ENCODE assay signal across 18 cellular contexts in the genomic region with DNA sequence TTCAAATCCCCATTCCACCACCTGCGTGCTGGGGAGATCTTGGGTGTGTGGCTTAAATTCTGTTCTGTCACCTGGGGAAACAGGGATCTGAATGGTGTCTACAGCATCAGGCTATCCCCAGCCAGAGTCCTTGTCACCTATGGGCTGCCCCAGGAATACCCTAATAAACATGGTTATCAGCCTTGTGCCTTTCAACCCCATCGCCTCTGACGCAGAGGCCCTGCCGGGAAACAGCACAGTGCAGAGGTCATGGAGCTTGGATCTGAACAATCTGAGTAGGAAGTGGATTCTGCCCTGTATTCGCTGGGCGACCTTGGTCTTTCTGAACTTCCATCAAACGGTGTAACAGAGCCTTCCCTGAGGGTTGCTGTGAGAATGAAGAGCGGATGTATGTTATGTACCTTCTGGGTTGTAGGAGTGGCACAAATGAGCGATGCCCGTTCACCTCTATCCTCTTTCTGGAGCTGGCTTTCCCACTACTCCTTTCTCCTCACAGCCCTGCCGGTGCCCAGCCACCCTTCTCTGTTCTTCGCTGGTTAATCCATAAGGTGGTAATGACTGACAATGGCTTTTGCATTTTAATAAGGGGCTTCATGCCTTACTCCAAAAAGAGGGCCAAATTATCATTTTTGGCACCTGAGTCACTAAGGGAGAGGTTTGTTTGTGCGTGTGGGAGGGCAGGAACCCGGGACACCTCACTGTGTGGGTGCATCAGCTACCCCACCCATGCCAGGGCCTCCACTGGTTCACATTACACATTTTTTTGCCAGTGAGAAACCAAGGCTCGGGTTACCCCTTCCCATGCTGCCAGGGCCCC.
DNase-seq lines count a peak whose midpoint lies in the region; ATAC-seq and TF ChIP-seq lines count a peak whose summit lies in the region.
"Had no signal": no experiment of that assay in that cellular context is flagged by ENCODE, and none has a peak within 500 bp of the region (broad histone marks: within the 10 kb centered on the region; RNA-seq: fewer than 3 reads in every experiment).

No MANE protein-coding gene starts in this region.

- no peak overlapping the region for H3K9ac ChIP-seq in HCT116 (ENCODE audit: low read length)
- H3K9ac ChIP-seq in liver (ENCODE audit: low read depth in 1 of 2, low read length in 2 of 2), result no peak overlapping the region
- H3K9ac ChIP-seq in neuronal stem cell (ENCODE audit: low read depth, low read length, poor library complexity), result no peak overlapping the region

- no peaks in the 10 kb centered on the region for H4K20me1 ChIP-seq in HCT116 (ENCODE audit: insufficient read depth)

- ATAC-seq in HCT116 (no peak), GM21390 (IDR thresholded peaks at IDR 0.05; ENCODE audit: unreplicated experiment) (no peak)
- ATAC-seq: A549, PC-3 had no signal

- H2BK5ac ChIP-seq in neuronal stem cell (ENCODE audit: low read length), result no peak overlapping the region

- no peak overlapping the region for H3K23ac ChIP-seq in neuronal stem cell (ENCODE audit: low read depth, low read length, poor library complexity)

- no peaks in the 10 kb centered on the region for H3K9me3 ChIP-seq in HCT116 (ENCODE audit: control insufficient read depth in 1 of 2, insufficient read depth in 1 of 2, low read depth in 1 of 2, low read length in 2 of 2)
- no peaks in the 10 kb centered on the region for H3K9me3 ChIP-seq in liver (ENCODE audit: control insufficient read depth in 4 of 4, low read length in 3 of 4)
- H3K9me3 ChIP-seq in neuronal stem cell (replicated peaks in 1 of 2; ENCODE audit: control insufficient read depth in 2 of 2, insufficient read depth in 1 of 2, low read depth in 1 of 2, low read length in 2 of 2), result peaks cover 3 to 4% of the 10 kb centered on the region in 2 donors

- H2BK15ac ChIP-seq in neuronal stem cell (ENCODE audit: low read length), result peak overlapping the region; percentile 4

- H3K18ac ChIP-seq in neuronal stem cell (ENCODE audit: low read length), result peak overlapping the region; percentile 83

- no peaks in the 10 kb centered on the region for H3K27me3 Mint-ChIP-seq in activated T-cell treated with anti-CD3 and anti-CD28 coated beads, Interleukin-2, amount 50 U/mL, for 24 hours

- peak overlapping the region; percentile 47 for H2BK120ac ChIP-seq in neuronal stem cell (ENCODE audit: low read depth, low read length)

- H3K36me3 Mint-ChIP-seq in activated T-cell treated with anti-CD3 and anti-CD28 coated beads, Interleukin-2, amount 50 U/mL, for 24 hours (ENCODE audit: low read depth), result no peaks in the 10 kb centered on the region
- H3K36me3 Mint-ChIP-seq: IgD-negative memory B cell had no signal

- RAD21 ChIA-PET in HCT116 (lab: Charles Lee; ENCODE audit: low non-redundant PET in 1 of 2, low total read pairs in 2 of 2, uncharacterized antibody in 2 of 2, unreplicated experiment in 2 of 2), result no interaction called here

- no TSS peak for BruUV-seq in HCT116 (replicated peaks; lab: Mats Ljungman, UMichigan)

- peak overlapping the region; percentile 21 for H2AK5ac ChIP-seq in neuronal stem cell (ENCODE audit: low read depth, low read length)

- no peaks in the 10 kb centered on the region for H3K9me3 Mint-ChIP-seq in activated T-cell treated with anti-CD3 and anti-CD28 coated beads, Interleukin-2, amount 50 U/mL, for 24 hours
- H3K9me3 Mint-ChIP-seq: IgD-negative memory B cell had no signal

- 75% methylated on average over 15 of the region's 15 CpGs for WGBS in liver
- no CpG with 5 or more reads among the region's 15 CpGs for WGBS in neuronal stem cell (ENCODE audit: extremely low coverage in 2 of 2, insufficient read length in 2 of 2, insufficient replicate concordance in 1 of 2), 2 donors

- intact Hi-C loops in HCT116 (cut with micrococcal nuclease), result no loop called here

- TF ChIP-seq POLR2A in HCT116 (IDR thresholded peaks at IDR 0.05; ENCODE audit: borderline replicate concordance, extremely low read depth, insufficient read depth, insufficient read length), result no peak

- no peaks in the 10 kb centered on the region for H3K27me3 ChIP-seq in HCT116 (ENCODE audit: insufficient read depth, low read length)
- no peaks in the 10 kb centered on the region for H3K27me3 ChIP-seq in liver (ENCODE audit: control insufficient read depth in 4 of 4, insufficient read depth in 4 of 4, low read length in 3 of 4)
- no peaks in the 10 kb centered on the region for H3K27me3 ChIP-seq in neuronal stem cell (ENCODE audit: control insufficient read depth in 3 of 3, insufficient read depth in 3 of 3, low read depth in 1 of 3, low read length in 3 of 3)

- no peak overlapping the region for H3K4ac ChIP-seq in neuronal stem cell (ENCODE audit: low read length)

- H3K4me2 ChIP-seq in HCT116 (ENCODE audit: low read length) (peak overlapping the region; percentile 31; the same call in 1 of the 2 replicates), neuronal stem cell (ENCODE audit: insufficient read depth, low read length, poor library complexity, severe bottlenecking) (no peak overlapping the region)
- H3K4me2 ChIP-seq: A549 had no signal

- H2AFZ ChIP-seq in HCT116 (ENCODE audit: low read depth, low read length, poor library complexity, severe bottlenecking) (no peak overlapping the region), neuronal stem cell (ENCODE audit: low read length) (no peak overlapping the region)

- no peak overlapping the region for H3K4me3 Mint-ChIP-seq in activated T-cell treated with anti-CD3 and anti-CD28 coated beads, Interleukin-2, amount 50 U/mL, for 24 hours
- H3K4me3 Mint-ChIP-seq: IgD-negative memory B cell had no signal

- no peak overlapping the region for H4K8ac ChIP-seq in neuronal stem cell (ENCODE audit: low read depth, low read length)

- peak overlapping the region; percentile 19 for H4K91ac ChIP-seq in neuronal stem cell (ENCODE audit: low read depth, low read length, poor library complexity)

- no peak overlapping the region for H3K27ac Mint-ChIP-seq in activated T-cell treated with anti-CD3 and anti-CD28 coated beads, Interleukin-2, amount 50 U/mL, for 24 hours
- H3K27ac Mint-ChIP-seq: IgD-negative memory B cell had no signal

- no peaks in the 10 kb centered on the region for H3K4me1 Mint-ChIP-seq in activated T-cell treated with anti-CD3 and anti-CD28 coated beads, Interleukin-2, amount 50 U/mL, for 24 hours (ENCODE audit: low read depth)
- H3K4me1 Mint-ChIP-seq: IgD-negative memory B cell had no signal

- POLR2A ChIA-PET in HCT116 (lab: Charles Lee), result no interaction called here

- H3K4me3 ChIP-seq in HCT116 (replicated peaks in 1 of 2; ENCODE audit: low read depth in 1 of 2, low read length in 2 of 2) (no peak overlapping the region), liver (ENCODE audit: low read depth in 1 of 3, low read length in 3 of 3) (no peak overlapping the region), neuronal stem cell (ENCODE audit: low read length in 2 of 2) (no peak overlapping the region)
- H3K4me3 ChIP-seq: A549, SK-N-MC had no signal

- DNase-seq in HCT116 (ENCODE audit: low read depth, low spot score), result no peak
- DNase-seq in SK-N-DZ (ENCODE audit: low spot score), result peak; percentile 99
- DNase-seq in neuronal stem cell (ENCODE audit: low spot score), result no peak
- DNase-seq in activated T-cell treated with anti-CD3 and anti-CD28 coated beads, Interleukin-2, amount 50 U/mL, for 24 hours, result no peak
- DNase-seq in NK-92 treated with Interleukin-12 subunit alpha and Interleukin-12 subunit beta, amount 100 ng/mL, for 24 hours (lab: John Stamatoyannopoulos, UW), result no peak
- DNase-seq in glomerular visceral epithelial cell (ENCODE audit: extremely low spot score), result no peak
- DNase-seq: C1 segment of cervical spinal cord, Kasumi-1, MM.1S, NCI-H1105, NCI-H1694 treated with DMSO at 0.1 percent for 48 hours, NCI-H526 treated with DMSO at 0.1 percent for 48 hours, PC-3 had no signal

- H3K79me2 ChIP-seq in HCT116 (ENCODE audit: insufficient read depth, low read length), result no peaks in the 10 kb centered on the region

- no peak overlapping the region for H3K14ac ChIP-seq in neuronal stem cell (ENCODE audit: low read length)

- TF ChIP-seq RAD21 in HCT116 (IDR thresholded peaks at IDR 0.05; ENCODE audit: low read depth), result no peak
- no peak for TF ChIP-seq RAD21 in liver (IDR thresholded peaks at IDR 0.05)

- no peak overlapping the region for H3K27ac ChIP-seq in HCT116 (ENCODE audit: low read depth, low read length)
- no peak overlapping the region for H3K27ac ChIP-seq in liver (ENCODE audit: low read depth in 1 of 2, low read length in 2 of 2)
- no peak overlapping the region for H3K27ac ChIP-seq in neuronal stem cell (replicated peaks; ENCODE audit: low read length)
- H3K27ac ChIP-seq: A549, SK-N-MC had no signal

- CTCF ChIA-PET in HCT116 (lab: Charles Lee), result no interaction called here

- TF ChIP-seq CTCF in HCT116 (IDR thresholded peaks at IDR 0.05 in 2 of 3, conservative IDR thresholded peaks at IDR 0.05 in 1 of 3; ENCODE audit: borderline replicate concordance in 1 of 3, insufficient read depth in 1 of 3, low read depth in 2 of 3, low read length in 2 of 3) (no peak), liver (IDR thresholded peaks at IDR 0.05; ENCODE audit: low read depth, low read length, missing input control) (no peak)

- H3K36me3 ChIP-seq in HCT116 (ENCODE audit: control insufficient read depth in 1 of 2, insufficient read depth in 2 of 2, low read length in 2 of 2), result no peaks in the 10 kb centered on the region
- H3K36me3 ChIP-seq in liver (ENCODE audit: control insufficient read depth in 4 of 4, insufficient read depth in 3 of 4, low read depth in 1 of 4, low read length in 3 of 4), result no peaks in the 10 kb centered on the region
- no peaks in the 10 kb centered on the region for H3K36me3 ChIP-seq in neuronal stem cell (replicated peaks in 1 of 2; ENCODE audit: control insufficient read depth in 2 of 2, insufficient read depth in 2 of 2, low read length in 2 of 2)

- no peaks in the 10 kb centered on the region for H3K79me1 ChIP-seq in neuronal stem cell (ENCODE audit: low read depth, low read length)

- H3K4me1 ChIP-seq in HCT116 (ENCODE audit: control insufficient read depth in 1 of 2, insufficient read depth in 2 of 2, low read length in 2 of 2), result peaks cover 4 to 12% of the 10 kb centered on the region in 2 experiments; a peak in 2 of 4 replicates
- H3K4me1 ChIP-seq in liver (ENCODE audit: control insufficient read depth in 4 of 4, insufficient read depth in 4 of 4, low read length in 3 of 4), result no peaks in the 10 kb centered on the region
- H3K4me1 ChIP-seq in neuronal stem cell (ENCODE audit: control insufficient read depth in 2 of 2, insufficient read depth in 1 of 2, low read depth in 1 of 2, low read length in 2 of 2), result peaks cover 12 to 13% of the 10 kb centered on the region in 2 donors
- H3K4me1 ChIP-seq: A549 had no signal

- no peaks in the 10 kb centered on the region for H3K9me2 ChIP-seq in HCT116 (ENCODE audit: insufficient read depth)

- H2BK12ac ChIP-seq in neuronal stem cell (ENCODE audit: low read length), result no peak overlapping the region

TF ChIP-seq in HCT116, 20 proteins besides CTCF, POLR2A, EP300 and RAD21:
- TF ChIP-seq MAX (IDR thresholded peaks at IDR 0.05), result no peak
TF ChIP-seq in HCT116: peak in this region for 0.

TF ChIP-seq in liver, 16 proteins besides CTCF, POLR2A, EP300 and RAD21 (continues in another document):
- no peak for TF ChIP-seq EGR1 (IDR thresholded peaks at IDR 0.05; ENCODE audit: low read depth in 2 of 2)
- peak in 1 of 2 donors; percentile 31 for TF ChIP-seq RXRA (IDR thresholded peaks at IDR 0.05)
